Comparison of ENCODE assay signal across 9 cellular contexts in genomic region chr13:45333973-45334922, GRCh38. TPM values are rescaled to one million over a fixed set of nuclear protein-coding genes. Genes with fewer than 3 reads are reported as not detected.
DNase-seq lines count a peak whose midpoint lies in the region; ATAC-seq, FAIRE-seq and TF ChIP-seq lines count a peak whose summit lies in the region.
"Had no signal": no experiment of that assay in that cellular context is flagged by ENCODE, and none has a peak within 500 bp of the region (broad histone marks: within the 10 kb centered on the region; RNA-seq: fewer than 3 reads in every experiment).

No MANE protein-coding gene starts in this region.

- peaks cover 45% of the 10 kb centered on the region for H3K79me2 ChIP-seq in DOHH2 (ENCODE audit: control insufficient read depth, low read length)

- ATAC-seq in naive thymus-derived CD4-positive, alpha-beta T cell: peak; percentile 70
- no peak for ATAC-seq in GM18517 (IDR thresholded peaks at IDR 0.05; ENCODE audit: unreplicated experiment)
- ATAC-seq: Panc1 had no signal

- intact Hi-C loops in naive thymus-derived CD4-positive, alpha-beta T cell (cut with micrococcal nuclease): loop anchor here (1.0 to 5.0 kb wide), 3 partner anchors 23 to 33 kb away; no protein-coding TSS in a partner anchor

- H3K27ac ChIP-seq in DOHH2 (ENCODE audit: low read depth, low read length): no peak overlapping the region
- H3K27ac ChIP-seq in naive thymus-derived CD4-positive, alpha-beta T cell (ENCODE audit: low read depth, low read length): peak overlapping the region; percentile 55

- peaks cover 63 to 100% (median 91%) of the 10 kb centered on the region in 7 donors for H3K4me1 Mint-ChIP-seq in naive thymus-derived CD4-positive, alpha-beta T cell

- H3K9me2 ChIP-seq in DOHH2 (replicated peaks; ENCODE audit: control insufficient read depth, low read length): no peaks in the 10 kb centered on the region

- H3K4me1 ChIP-seq in DOHH2 (ENCODE audit: control insufficient read depth, low read length): peaks cover 72% of the 10 kb centered on the region
- peaks cover 54 to 64% of the 10 kb centered on the region in 2 donors for H3K4me1 ChIP-seq in naive thymus-derived CD4-positive, alpha-beta T cell (ENCODE audit: control insufficient read depth in 2 of 2, insufficient read depth in 2 of 2, low read length in 2 of 2)

- peaks cover 52% of the 10 kb centered on the region for H4K20me1 ChIP-seq in DOHH2 (ENCODE audit: control insufficient read depth, insufficient read depth, low read depth, low read length)

- TF ChIP-seq CTCF in DOHH2 (IDR thresholded peaks at IDR 0.05; ENCODE audit: low read depth, low read length, poor library complexity, severe bottlenecking): no peak

- H3K36me3 Mint-ChIP-seq in naive thymus-derived CD4-positive, alpha-beta T cell: peaks cover 16 to 46% (median 20%) of the 10 kb centered on the region in 5 donors

- CTCF ChIA-PET in naive thymus-derived CD4-positive, alpha-beta T cell (lab: Charles Lee): interaction anchor here (0.6 to 1.3 kb wide), 4 partner anchors 11 to 37 kb away, joined by 3 to 5 read pairs (median 4); no protein-coding TSS in a partner anchor

- POLR2A ChIA-PET in naive thymus-derived CD4-positive, alpha-beta T cell (lab: Charles Lee): interaction anchor here (1.3 kb wide), 1 partner anchor 33 kb away, joined by 5 read pairs; no protein-coding TSS in a partner anchor

- no peaks in the 10 kb centered on the region for H3K27me3 Mint-ChIP-seq in naive thymus-derived CD4-positive, alpha-beta T cell

- H3K9me3 ChIP-seq in DOHH2 (ENCODE audit: control insufficient read depth, insufficient read depth, low read length): no peaks in the 10 kb centered on the region
- no peaks in the 10 kb centered on the region for H3K9me3 ChIP-seq in naive thymus-derived CD4-positive, alpha-beta T cell (ENCODE audit: control insufficient read depth in 2 of 3, low read length in 3 of 3)

- H3K27me3 ChIP-seq in DOHH2 (ENCODE audit: control insufficient read depth, low read length): no peaks in the 10 kb centered on the region
- no peaks in the 10 kb centered on the region for H3K27me3 ChIP-seq in naive thymus-derived CD4-positive, alpha-beta T cell (ENCODE audit: control insufficient read depth in 2 of 2, insufficient read depth in 2 of 2, low read length in 2 of 2)

- H3K4me3 Mint-ChIP-seq in naive thymus-derived CD4-positive, alpha-beta T cell: peak overlapping the region; percentile 36 to 77 (median 65)

- DNase-seq in NOMO-1 treated with dmso at 0.1 percent for 144 hours (lab: John Stamatoyannopoulos, UW; ENCODE audit: unreplicated experiment): peak; percentile 17
- peak; percentile 18 for DNase-seq in activated effector memory CD4-positive, alpha-beta T cell treated with Interleukin-2 at 50 U/mL for 16 hours
- peak in 8 of 9 donors; percentile 37 to 59 (median 51) for DNase-seq in naive thymus-derived CD4-positive, alpha-beta T cell
- no peak for DNase-seq in frontal cortex (ENCODE audit: low spot score in 2 of 2)
- no peak for DNase-seq in effector CD8-positive, alpha-beta T cell (lab: John Stamatoyannopoulos, UW)
- no peak for DNase-seq in NCI-H526 (lab: John Stamatoyannopoulos, UW)

- no peak overlapping the region for H3K4me3 ChIP-seq in DOHH2 (ENCODE audit: low read length)
- H3K4me3 ChIP-seq in naive thymus-derived CD4-positive, alpha-beta T cell (ENCODE audit: low read length): peak overlapping the region; percentile 9

- H3F3A ChIP-seq in DOHH2 (ENCODE audit: control insufficient read depth, insufficient read depth): peaks cover 86% of the 10 kb centered on the region

- H3K4me2 ChIP-seq in DOHH2 (ENCODE audit: low read length): peak overlapping the region; percentile 2

- no peak for FAIRE-seq in frontal cortex (lab: Jason Lieb, UNC)

- peak overlapping the region; percentile 74 to 92 (median 84) for H3K27ac Mint-ChIP-seq in naive thymus-derived CD4-positive, alpha-beta T cell

- peaks cover 0 to 2% (median 0%) of the 10 kb centered on the region in 11 donors for H3K9me3 Mint-ChIP-seq in naive thymus-derived CD4-positive, alpha-beta T cell

- peaks cover 64% of the 10 kb centered on the region for H3K36me3 ChIP-seq in DOHH2 (ENCODE audit: control insufficient read depth, low read length)
- peaks cover 26 to 39% (median 31%) of the 10 kb centered on the region in 3 experiments for H3K36me3 ChIP-seq in naive thymus-derived CD4-positive, alpha-beta T cell (ENCODE audit: control insufficient read depth in 2 of 3, insufficient read depth in 3 of 3, low read length in 3 of 3)

RNA-seq across cellular contexts. Expression of gene TPT1, which starts 6.7 kb away (rescaled TPM):
- over 10,000 TPM in 2 of 5 experiments, 1,000 to 10,000 TPM in 3; 4,230 to 13,134 (median 7,796) TPM for total RNA-seq in naive thymus-derived CD4-positive, alpha-beta T cell
- 1,000 to 10,000 TPM; 3,943 to 4,894 TPM for polyA plus RNA-seq in naive thymus-derived CD4-positive, alpha-beta T cell
- 2,752 TPM for total RNA-seq in frontal cortex

Comparison
In these comparisons a context has a peak if more than half of its experiments do, and no peak if none do; other contexts are left out.
1. DNase-seq: peak in NOMO-1 treated with dmso at 0.1 percent for 144 hours (single experiment), activated effector memory CD4-positive, alpha-beta T cell treated with Interleukin-2 at 50 U/mL for 16 hours (single experiment) and naive thymus-derived CD4-positive, alpha-beta T cell (8 of 9); none in frontal cortex (0 of 2), effector CD8-positive, alpha-beta T cell (single experiment) and NCI-H526 (0 of 2).